Comparison of ENCODE assay signal across 8 cellular contexts in genomic region chr19:40718774-40719391, GRCh38. TPM values are rescaled to one million over a fixed set of nuclear protein-coding genes. Genes with fewer than 3 reads are reported as not detected.
DNase-seq lines count a peak whose midpoint lies in the region; ATAC-seq and TF ChIP-seq lines count a peak whose summit lies in the region.

No MANE protein-coding gene starts in this region.

- peaks cover 55 to 65% of the 10 kb centered on the region in 2 donors for H3K4me1 Mint-ChIP-seq in effector memory CD8-positive, alpha-beta T cell (ENCODE audit: low read depth in 2 of 2)

- H3K23ac ChIP-seq in mesenchymal stem cell (ENCODE audit: low read length in 2 of 2) = peak overlapping the region in 1 of 2 experiments; percentile 90

- H3K14ac ChIP-seq in mesenchymal stem cell (ENCODE audit: low read length in 2 of 2) = peak overlapping the region in 1 of 2 experiments; percentile 94

- POLR2A ChIA-PET in AG04450 (lab: Yijun Ruan, JAX) = interaction anchor here (1.0 kb wide), 1 partner anchor 80 kb away, joined by 4 read pairs; the partner anchor contains the start of gene EGLN2

- H2BK120ac ChIP-seq in mesenchymal stem cell (ENCODE audit: low read depth, low read length) = no peak overlapping the region

- H4K8ac ChIP-seq in mesenchymal stem cell (ENCODE audit: low read length) = no peak overlapping the region

- H3K27me3 ChIP-seq in AG04450 (ENCODE audit: control insufficient read depth, insufficient read depth, low read length) (no peaks in the 10 kb centered on the region), RWPE2 (ENCODE audit: insufficient read depth, poor library complexity, severe bottlenecking) (no peaks in the 10 kb centered on the region), mesenchymal stem cell (ENCODE audit: control insufficient read depth in 1 of 2, insufficient read depth in 1 of 2, low read length in 2 of 2) (no peaks in the 10 kb centered on the region)

- peak; percentile 33 for ATAC-seq in RWPE2 (ENCODE audit: low read depth)
- no peak for ATAC-seq in effector memory CD8-positive, alpha-beta T cell (replicated peaks)
- ATAC-seq in HG02970 (IDR thresholded peaks at IDR 0.05; ENCODE audit: low FRiP score, unreplicated experiment) = no peak

- H3K4me2 ChIP-seq in mesenchymal stem cell (ENCODE audit: low read length, poor library complexity, severe bottlenecking) = peak overlapping the region; percentile 90

- no peaks in the 10 kb centered on the region for H3K9me3 Mint-ChIP-seq in effector memory CD8-positive, alpha-beta T cell

- H4K91ac ChIP-seq in mesenchymal stem cell (ENCODE audit: low read length) = no peak overlapping the region

- TF ChIP-seq CTCF in AG04450 (IDR thresholded peaks at IDR 0.05; ENCODE audit: low read depth, low read length) = no peak
- TF ChIP-seq CTCF in RWPE2 (IDR thresholded peaks at IDR 0.05; ENCODE audit: poor library complexity, severe bottlenecking) = no peak

- peak overlapping the region; percentile 40 to 96 for H3K18ac ChIP-seq in mesenchymal stem cell (ENCODE audit: low read depth in 1 of 2, low read length in 2 of 2)

- H3K4ac ChIP-seq in mesenchymal stem cell (ENCODE audit: low read depth in 1 of 2, low read length in 2 of 2) = peak overlapping the region; percentile 35 to 52

- peaks cover 51% of the 10 kb centered on the region for H3K36me3 ChIP-seq in RWPE2 (ENCODE audit: low read depth)
- H3K36me3 ChIP-seq in mesenchymal stem cell (ENCODE audit: control insufficient read depth in 1 of 2, insufficient read depth in 2 of 2, low read depth in 1 of 2, low read length in 2 of 2) = peaks cover 3 to 9% of the 10 kb centered on the region in 2 experiments

- no peaks in the 10 kb centered on the region for H3K27me3 Mint-ChIP-seq in effector memory CD8-positive, alpha-beta T cell

- no peak overlapping the region for H2AK5ac ChIP-seq in mesenchymal stem cell (ENCODE audit: low read length, severe bottlenecking)

- H3K27ac Mint-ChIP-seq in effector memory CD8-positive, alpha-beta T cell = peak overlapping the region; percentile 10 to 95

- H3K4me3 Mint-ChIP-seq in effector memory CD8-positive, alpha-beta T cell = peak overlapping the region; percentile 77 to 83

- H3K9ac ChIP-seq in mesenchymal stem cell (ENCODE audit: low read length) = peak overlapping the region; percentile 98

- peaks cover 29% of the 10 kb centered on the region for H3K36me3 Mint-ChIP-seq in effector memory CD8-positive, alpha-beta T cell (ENCODE audit: insufficient read depth)

- H3K79me1 ChIP-seq in mesenchymal stem cell (replicated peaks; ENCODE audit: low read length, poor library complexity, severe bottlenecking) = peaks cover 5% of the 10 kb centered on the region

- H3K4me3 ChIP-seq in AG04450 (ENCODE audit: low read depth, low read length) (peak overlapping the region; percentile 89), RWPE2 (ENCODE audit: severe bottlenecking) (peak overlapping the region; percentile 85), mesenchymal stem cell (ENCODE audit: insufficient read depth in 1 of 2, low read depth in 1 of 2, low read length in 2 of 2) (peak overlapping the region; percentile 57 to 98)

- H2BK12ac ChIP-seq in mesenchymal stem cell (ENCODE audit: low read length in 2 of 2) = peak overlapping the region in 1 of 2 experiments; percentile 85

- peak overlapping the region; percentile 83 for H3K27ac ChIP-seq in AG04450 (ENCODE audit: low read depth, low read length)
- peak overlapping the region; percentile 98 for H3K27ac ChIP-seq in RWPE2 (ENCODE audit: poor library complexity, severe bottlenecking)
- peak overlapping the region; percentile 87 for H3K27ac ChIP-seq in mesenchymal stem cell (ENCODE audit: low read length, poor library complexity, severe bottlenecking)

- peak overlapping the region; percentile 20 for H2BK5ac ChIP-seq in mesenchymal stem cell (ENCODE audit: low read depth, low read length, poor library complexity, severe bottlenecking)

- H3K9me3 ChIP-seq in AG04450 (ENCODE audit: control insufficient read depth, insufficient read depth, low read length) = no peaks in the 10 kb centered on the region
- no peaks in the 10 kb centered on the region for H3K9me3 ChIP-seq in RWPE2 (ENCODE audit: severe bottlenecking)
- no peaks in the 10 kb centered on the region for H3K9me3 ChIP-seq in mesenchymal stem cell (ENCODE audit: control insufficient read depth, low read length)

- DNase-seq in AG04450 (ENCODE audit: low read depth, low spot score) = no peak
- DNase-seq in RWPE2 (ENCODE audit: low spot score) = peak; percentile 95
- no peak for DNase-seq in effector memory CD8-positive, alpha-beta T cell
- peak; percentile 56 for DNase-seq in mesenchymal stem cell
- DNase-seq in ureter (ENCODE audit: low spot score) = peak; percentile 88
- no peak for DNase-seq in NCI-H1048 (lab: John Stamatoyannopoulos, UW)

- WGBS in mesenchymal stem cell = 3% methylated on average over 16 of the region's 16 CpGs

- H3K4me1 ChIP-seq in RWPE2 (ENCODE audit: insufficient read depth, poor library complexity, severe bottlenecking) (peaks cover 31% of the 10 kb centered on the region), mesenchymal stem cell (ENCODE audit: control insufficient read depth, insufficient read depth, low read depth, low read length) (peaks cover 30% of the 10 kb centered on the region)

- CTCF ChIA-PET in AG04450 (lab: Charles Lee) = no interaction called here

- H2AFZ ChIP-seq in mesenchymal stem cell (ENCODE audit: low read depth, low read length) = peak overlapping the region; percentile 57

- in situ Hi-C loops in GM18951 (cut with MboI; ENCODE audit: low sequenced_read_pairs, unreplicated experiment) = no loop called here

- TF ChIP-seq POLR2A in GM18951 (IDR thresholded peaks at IDR 0.05; ENCODE audit: extremely low read depth, insufficient read depth, insufficient read length) = peak; percentile 42

- no peak overlapping the region for H2BK15ac ChIP-seq in mesenchymal stem cell (ENCODE audit: low read depth, poor library complexity, severe bottlenecking)

RNA-seq across cellular contexts. Expression of gene ITPKC, which starts 2.0 kb away (rescaled TPM):
- polyA plus RNA-seq in AG04450 (2011; rRNA removed) = 8.9 and 11.6 TPM in 2 replicates
- polyA minus RNA-seq in AG04450 (2011; rRNA and poly(A)+ RNA removed) = 12.7 and 17.0 TPM in 2 replicates
- polyA plus RNA-seq in mesenchymal stem cell (2013, experiment 1 of 2) = 8.5 TPM
- polyA plus RNA-seq in mesenchymal stem cell (2013, experiment 2 of 2) = 8.0 TPM
- 35.0 TPM for total RNA-seq in ureter

RNA-seq across cellular contexts. Expression of gene COQ8B, which starts 2.2 kb away (rescaled TPM):
- polyA plus RNA-seq in AG04450 (2011; rRNA removed) = 16.0 and 20.2 TPM in 2 replicates
- polyA minus RNA-seq in AG04450 (2011; rRNA and poly(A)+ RNA removed) = 18.9 and 20.5 TPM in 2 replicates
- 12.5 TPM for polyA plus RNA-seq in mesenchymal stem cell (2013, experiment 1 of 2)
- polyA plus RNA-seq in mesenchymal stem cell (2013, experiment 2 of 2) = 12.4 TPM
- 35.0 TPM for total RNA-seq in ureter

RNA-seq across cellular contexts. Expression of gene NUMBL, which starts 28.4 kb away (rescaled TPM):
- polyA plus RNA-seq in AG04450 (2011; rRNA removed) = 29.4 and 30.9 TPM in 2 replicates
- polyA minus RNA-seq in AG04450 (2011; rRNA and poly(A)+ RNA removed) = 25.0 and 30.6 TPM in 2 replicates
- 35.4 TPM for polyA plus RNA-seq in mesenchymal stem cell (2013, experiment 1 of 2)
- 35.3 TPM for polyA plus RNA-seq in mesenchymal stem cell (2013, experiment 2 of 2)
- 30.3 TPM for total RNA-seq in ureter

RNA-seq across cellular contexts. Expression of gene ACTMAP, which starts 31.4 kb away (rescaled TPM):
- polyA plus RNA-seq in AG04450 (2011; rRNA removed) = 2.9 and 4.5 TPM in 2 replicates
- 5.5 and 7.5 TPM in 2 replicates for polyA minus RNA-seq in AG04450 (2011; rRNA and poly(A)+ RNA removed)
- 5.2 TPM for polyA plus RNA-seq in mesenchymal stem cell (2013, experiment 1 of 2)
- polyA plus RNA-seq in mesenchymal stem cell (2013, experiment 2 of 2) = 5.4 TPM
- 11.3 TPM for total RNA-seq in ureter

RNA-seq across cellular contexts. Expression of gene SNRPA, which starts 32.1 kb away (rescaled TPM):
- 126 and 133 TPM in 2 replicates for polyA plus RNA-seq in AG04450 (2011; rRNA removed)
- 229 and 285 TPM in 2 replicates for polyA minus RNA-seq in AG04450 (2011; rRNA and poly(A)+ RNA removed)
- polyA plus RNA-seq in mesenchymal stem cell (2013, experiment 1 of 2) = 62.8 TPM
- polyA plus RNA-seq in mesenchymal stem cell (2013, experiment 2 of 2) = 61.8 TPM
- total RNA-seq in ureter = 74.0 TPM

Comparison
In these comparisons a context has a peak if more than half of its experiments do, and no peak if none do; other contexts are left out.
1. DNase-seq: peak in RWPE2 (single experiment), mesenchymal stem cell (single experiment) and ureter (single experiment); none in AG04450 (single experiment), effector memory CD8-positive, alpha-beta T cell (0 of 3) and NCI-H1048 (single experiment).
2. Peak in every context shown above with its lines, with median percentiles within 50 percentile points of each other: H3K27ac ChIP-seq and H3K4me3 ChIP-seq.